ENCODE assay signal across 2 cellular contexts in the genomic region with DNA sequence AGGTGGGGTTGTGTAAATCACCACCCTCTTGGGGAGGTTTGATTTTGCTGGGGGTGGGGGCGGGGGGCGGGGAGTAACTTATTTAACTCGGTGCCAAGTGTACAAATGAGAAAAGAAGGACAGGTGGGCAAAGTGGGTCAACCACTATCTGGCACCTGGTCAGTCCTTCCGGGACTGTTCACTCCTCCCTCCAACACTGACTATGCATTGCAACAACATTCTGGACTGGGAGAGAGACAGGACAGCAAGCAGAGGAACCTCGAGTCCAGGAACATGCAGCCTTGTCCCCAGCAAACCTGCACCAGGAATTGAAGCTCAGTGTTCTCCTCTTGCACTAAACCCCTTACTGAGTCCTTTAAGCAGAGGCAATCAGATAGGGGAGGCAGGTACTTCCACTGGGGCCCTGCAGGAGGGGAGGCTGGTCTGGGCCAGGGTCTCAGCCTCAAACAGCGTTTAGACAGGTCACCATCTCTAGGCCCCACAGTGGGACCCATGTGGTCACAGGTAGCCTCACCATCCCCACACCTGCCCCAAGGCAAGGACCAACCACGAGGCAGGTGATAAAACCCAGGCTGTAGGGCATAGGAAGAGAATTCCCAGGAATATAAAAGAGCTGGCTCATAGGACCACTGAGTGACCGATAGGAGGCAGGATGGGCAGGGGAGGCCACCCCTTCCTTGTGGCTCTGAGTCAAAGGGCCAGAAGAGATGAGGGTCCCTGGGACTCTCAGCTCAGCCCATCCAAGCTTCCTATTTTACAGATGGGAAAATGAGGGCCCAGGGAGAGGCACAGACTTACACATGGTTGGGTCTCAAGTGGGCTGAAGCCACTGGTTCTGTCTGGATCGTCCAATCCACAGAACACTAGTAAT.
TF ChIP-seq lines count a peak whose summit lies in the region.

No MANE protein-coding gene starts in this region.

TF ChIP-seq in IMR-90, 13 proteins besides CTCF, POLR2A, EP300 and RAD21:
- no peak for TF ChIP-seq MXI1 (IDR thresholded peaks at IDR 0.05; ENCODE audit: borderline replicate concordance, low read depth, low read length)
- no peak for TF ChIP-seq NFE2L2 (IDR thresholded peaks at IDR 0.05; ENCODE audit: low read depth, low read length)
- no peak for TF ChIP-seq MAFK (IDR thresholded peaks at IDR 0.05; ENCODE audit: low read depth, low read length)
- TF ChIP-seq, protein P1, sequence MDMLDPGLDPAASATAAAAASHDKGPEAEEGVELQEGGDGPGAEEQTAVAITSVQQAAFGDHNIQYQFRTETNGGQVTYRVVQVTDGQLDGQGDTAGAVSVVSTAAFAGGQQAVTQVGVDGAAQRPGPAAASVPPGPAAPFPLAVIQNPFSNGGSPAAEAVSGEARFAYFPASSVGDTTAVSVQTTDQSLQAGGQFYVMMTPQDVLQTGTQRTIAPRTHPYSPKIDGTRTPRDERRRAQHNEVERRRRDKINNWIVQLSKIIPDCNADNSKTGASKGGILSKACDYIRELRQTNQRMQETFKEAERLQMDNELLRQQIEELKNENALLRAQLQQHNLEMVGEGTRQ (IDR thresholded peaks at IDR 0.05; ENCODE audit: low read depth, low read length), result no peak
- TF ChIP-seq MAZ (IDR thresholded peaks at IDR 0.05; ENCODE audit: borderline replicate concordance, low read depth, low read length), result no peak
- no peak for TF ChIP-seq RFX5 (IDR thresholded peaks at IDR 0.05; ENCODE audit: low read depth, low read length)
- TF ChIP-seq BHLHE40 (IDR thresholded peaks at IDR 0.05; ENCODE audit: low read depth, low read length), result no peak
- TF ChIP-seq CHD1 (IDR thresholded peaks at IDR 0.05; ENCODE audit: low read depth, low read length), result no peak
- TF ChIP-seq RCOR1 (IDR thresholded peaks at IDR 0.05; ENCODE audit: insufficient replicate concordance, low read length), result no peak
- no peak for TF ChIP-seq CEBPB (IDR thresholded peaks at IDR 0.05; ENCODE audit: low read depth, low read length)
- TF ChIP-seq FOS (IDR thresholded peaks at IDR 0.05; ENCODE audit: low read depth, low read length), result no peak
- TF ChIP-seq SMC3 (IDR thresholded peaks at IDR 0.05; ENCODE audit: low read depth, low read length), result no peak
- TF ChIP-seq, protein P2, sequence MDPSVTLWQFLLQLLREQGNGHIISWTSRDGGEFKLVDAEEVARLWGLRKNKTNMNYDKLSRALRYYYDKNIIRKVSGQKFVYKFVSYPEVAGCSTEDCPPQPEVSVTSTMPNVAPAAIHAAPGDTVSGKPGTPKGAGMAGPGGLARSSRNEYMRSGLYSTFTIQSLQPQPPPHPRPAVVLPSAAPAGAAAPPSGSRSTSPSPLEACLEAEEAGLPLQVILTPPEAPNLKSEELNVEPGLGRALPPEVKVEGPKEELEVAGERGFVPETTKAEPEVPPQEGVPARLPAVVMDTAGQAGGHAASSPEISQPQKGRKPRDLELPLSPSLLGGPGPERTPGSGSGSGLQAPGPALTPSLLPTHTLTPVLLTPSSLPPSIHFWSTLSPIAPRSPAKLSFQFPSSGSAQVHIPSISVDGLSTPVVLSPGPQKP (IDR thresholded peaks at IDR 0.05; ENCODE audit: borderline replicate concordance, low read depth, low read length), result no peak

TF ChIP-seq in GM12878, 131 proteins besides CTCF, POLR2A, EP300 and RAD21:
- TF ChIP-seq, protein P3, sequence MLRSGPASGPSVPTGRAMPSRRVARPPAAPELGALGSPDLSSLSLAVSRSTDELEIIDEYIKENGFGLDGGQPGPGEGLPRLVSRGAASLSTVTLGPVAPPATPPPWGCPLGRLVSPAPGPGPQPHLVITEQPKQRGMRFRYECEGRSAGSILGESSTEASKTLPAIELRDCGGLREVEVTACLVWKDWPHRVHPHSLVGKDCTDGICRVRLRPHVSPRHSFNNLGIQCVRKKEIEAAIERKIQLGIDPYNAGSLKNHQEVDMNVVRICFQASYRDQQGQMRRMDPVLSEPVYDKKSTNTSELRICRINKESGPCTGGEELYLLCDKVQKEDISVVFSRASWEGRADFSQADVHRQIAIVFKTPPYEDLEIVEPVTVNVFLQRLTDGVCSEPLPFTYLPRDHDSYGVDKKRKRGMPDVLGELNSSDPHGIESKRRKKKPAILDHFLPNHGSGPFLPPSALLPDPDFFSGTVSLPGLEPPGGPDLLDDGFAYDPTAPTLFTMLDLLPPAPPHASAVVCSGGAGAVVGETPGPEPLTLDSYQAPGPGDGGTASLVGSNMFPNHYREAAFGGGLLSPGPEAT (IDR thresholded peaks at IDR 0.05; ENCODE audit: low read depth), result no peak
- TF ChIP-seq BCL11A (IDR thresholded peaks at IDR 0.05; ENCODE audit: low read depth, low read length), result no peak
TF ChIP-seq in GM12878: peak in this region for 0.
